Comparison of ENCODE assay signal across 33 cellular contexts in the genomic region with DNA sequence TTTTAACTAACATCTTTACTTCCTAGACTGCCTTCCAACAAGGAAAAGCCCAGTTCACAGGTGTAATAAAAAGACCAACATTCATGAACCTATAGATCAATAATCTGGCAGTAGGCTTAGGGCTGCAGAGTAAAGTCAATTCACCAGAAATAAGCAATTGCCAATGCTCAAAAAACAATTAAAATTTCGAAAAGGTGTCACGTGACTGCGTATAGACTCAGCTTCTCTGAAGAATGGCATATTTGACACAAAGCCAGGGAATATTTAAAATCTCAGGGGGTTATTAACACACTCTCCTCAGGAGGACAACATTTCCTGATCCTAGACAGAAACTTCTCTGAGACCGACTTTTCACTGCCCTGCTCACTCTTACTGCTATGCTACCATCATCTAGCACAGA.
"Had no signal": no experiment of that assay in that cellular context is flagged by ENCODE, and none has a peak within 500 bp of the region (broad histone marks: within the 10 kb centered on the region; RNA-seq: fewer than 3 reads in every experiment).

No MANE protein-coding gene starts in this region.

- H3K36me3 ChIP-seq: adrenal gland, ascending aorta, brain microvascular endothelial cell, breast epithelium, cardiac muscle cell had no signal

- H3K27ac ChIP-seq: adrenal gland, ascending aorta, body of pancreas, brain microvascular endothelial cell, breast epithelium, cardiac muscle cell had no signal

- DNase-seq: activated effector memory CD4-positive, alpha-beta T cell treated with anti-CD3 and anti-CD28 coated beads, Interleukin-2, amount 50 U/mL, for 16 hours; activated effector memory CD4-positive, alpha-beta T cell treated with Interleukin-2 at 50 U/mL for 16 hours; activated gamma-delta T cell; activated gamma-delta T cell treated with Interleukin-2 at 50 U/mL for 16 hours; activated naive CD4-positive, alpha-beta T cell; activated naive CD4-positive, alpha-beta T cell treated with anti-CD3 and anti-CD28 coated beads for 36 hours; activated naive CD4-positive, alpha-beta T cell treated with anti-CD3 and anti-CD28 coated beads, Interleukin-2, amount 10 ng/mL, durations not matched to agents 7 days and 5 days; activated naive CD4-positive, alpha-beta T cell treated with anti-CD3 and anti-CD28 coated beads, Interleukin-2, amount 50 U/mL, for 16 hours; activated naive CD4-positive, alpha-beta T cell treated with Interleukin-2 at 50 U/mL for 16 hours; activated naive CD8-positive, alpha-beta T cell treated with anti-CD3 and anti-CD28 coated beads for 36 hours; activated naive CD8-positive, alpha-beta T cell treated with anti-CD3 and anti-CD28 coated beads, Interleukin-2, amount 10 ng/mL, durations not matched to agents 7 days and 5 days; activated naive CD8-positive, alpha-beta T cell treated with anti-CD3 and anti-CD28 coated beads, Interleukin-2, amount 50 U/mL, for 24 hours; activated T-cell treated with anti-CD3 and anti-CD28 coated beads, Interleukin-2, amount 50 U/mL, for 24 hours; activated T-cell treated with anti-CD3 and anti-CD28 coated beads, Interleukin-2, amount 50 U/mL, for 4 hours; activated T-cell treated with anti-CD3 and anti-CD28 coated beads, Interleukin-2, amount 50 U/mL, for 48 hours; activated T-cell treated with anti-CD3 and anti-CD28 coated beads, Interleukin-2, amount 50 U/mL, for 72 hours; adrenal gland; amniotic stem cell; amygdala; anterior cingulate cortex; aorta; body of pancreas; brain microvascular endothelial cell; caudate nucleus; central memory CD4-positive, alpha-beta T cell; cerebellar nuclear complex had no signal

- H3K9me3 ChIP-seq: adrenal gland, ascending aorta, body of pancreas, breast epithelium had no signal

- FAIRE-seq: astrocyte, bronchial epithelial cell had no signal

- ATAC-seq: activated naive CD4-positive, alpha-beta T cell treated with anti-CD3 and anti-CD28 coated beads, Interleukin-2, amount 50 U/mL, for 72 hours; activated naive CD8-positive, alpha-beta T cell treated with anti-CD3 and anti-CD28 coated beads, Interleukin-2, amount 50 U/mL, for 24 hours; activated T-cell treated with anti-CD3 and anti-CD28 coated beads, Interleukin-2, amount 50 U/mL, for 4 hours; activated T-cell treated with anti-CD3 and anti-CD28 coated beads, Interleukin-2, amount 50 U/mL, for 72 hours; activated T-helper 17 cell treated with anti-CD3 and anti-CD28 coated beads, Interleukin-2, amount 50 U/mL, for 72 hours; body of pancreas had no signal

- H3K4me3 ChIP-seq: adrenal gland, ascending aorta, body of pancreas, breast epithelium, cardiac muscle cell had no signal

- H3K4me1 ChIP-seq: adrenal gland, ascending aorta, body of pancreas, breast epithelium had no signal

- H3K27me3 ChIP-seq: adrenal gland, ascending aorta, body of pancreas, brain microvascular endothelial cell, breast epithelium, cardiac muscle cell had no signal
